Comparison of ENCODE assay signal across 8 cellular contexts in genomic region chr4:90127706-90128345, GRCh38. TPM values are rescaled to one million over a fixed set of nuclear protein-coding genes. Genes with fewer than 3 reads are reported as not detected.
A peak's percentile ranks its signal among the peaks of the same experiment; 100 is the strongest.
DNase-seq lines count a peak whose midpoint lies in the region; ATAC-seq and TF ChIP-seq lines count a peak whose summit lies in the region.

No MANE protein-coding gene starts in this region.

- H4K8ac ChIP-seq in H9 (replicated peaks; ENCODE audit: insufficient read length, low read depth, low read length) = no peak overlapping the region
- H4K8ac ChIP-seq in mesenchymal stem cell (ENCODE audit: low read length) = no peak overlapping the region

- H3K9ac ChIP-seq in H9 (ENCODE audit: extremely low read depth, insufficient read length, low read length) = no peak overlapping the region
- peak overlapping the region; percentile 82 for H3K9ac ChIP-seq in NT2/D1 (ENCODE audit: insufficient read length, low read depth)
- H3K9ac ChIP-seq in duodenal mucosa (ENCODE audit: low read depth in 1 of 2, low read length in 2 of 2) = peak overlapping the region; percentile 74 to 82
- no peak overlapping the region for H3K9ac ChIP-seq in mesenchymal stem cell (ENCODE audit: low read length)

- peaks cover 43% of the 10 kb centered on the region for H3K27me3 Mint-ChIP-seq in H9 (ENCODE audit: low read depth)

- H3K27ac Mint-ChIP-seq in H9 = no peak overlapping the region

- H3K18ac ChIP-seq in H9 (ENCODE audit: insufficient read length, low read depth, low read length) = no peak overlapping the region
- peak overlapping the region; percentile 29 to 40 for H3K18ac ChIP-seq in mesenchymal stem cell (ENCODE audit: low read depth in 1 of 2, low read length in 2 of 2)

- TF ChIP-seq CTCF in H9 (conservative IDR thresholded peaks at IDR 0.05) = no peak
- TF ChIP-seq CTCF in upper lobe of left lung (IDR thresholded peaks at IDR 0.05) = no peak

- TF ChIP-seq EP300 in upper lobe of left lung (IDR thresholded peaks at IDR 0.05) = no peak

- H3K23ac ChIP-seq in H9 (ENCODE audit: insufficient read length, low read depth, low read length) (no peak overlapping the region), mesenchymal stem cell (ENCODE audit: low read length in 2 of 2) (no peak overlapping the region)

- H2AK5ac ChIP-seq in H9 (ENCODE audit: insufficient read length, low read length) (no peak overlapping the region), mesenchymal stem cell (ENCODE audit: low read length, severe bottlenecking) (no peak overlapping the region)

- H3K9me3 ChIP-seq in H9 (ENCODE audit: control insufficient read depth, low read depth, low read length) (no peaks in the 10 kb centered on the region), NT2/D1 (ENCODE audit: insufficient read depth, low read length) (no peaks in the 10 kb centered on the region), duodenal mucosa (ENCODE audit: control insufficient read depth in 1 of 2, low read length in 2 of 2) (no peaks in the 10 kb centered on the region), mesenchymal stem cell (ENCODE audit: control insufficient read depth, low read length) (no peaks in the 10 kb centered on the region), upper lobe of left lung (no peaks in the 10 kb centered on the region)

- no peaks in the 10 kb centered on the region; the same call in 1 of the 2 replicates for H3K27me3 ChIP-seq in H9 (ENCODE audit: insufficient read depth, low read length)
- peaks cover 48% of the 10 kb centered on the region for H3K27me3 ChIP-seq in NT2/D1 (ENCODE audit: insufficient read depth, insufficient read length)
- no peaks in the 10 kb centered on the region for H3K27me3 ChIP-seq in duodenal mucosa (ENCODE audit: control insufficient read depth in 1 of 2, insufficient read depth in 2 of 2, low read length in 2 of 2)
- H3K27me3 ChIP-seq in mesenchymal stem cell (ENCODE audit: control insufficient read depth in 1 of 2, insufficient read depth in 1 of 2, low read length in 2 of 2) = peaks cover 0 to 26% of the 10 kb centered on the region in 2 experiments
- peaks cover 0 to 5% (median 0%) of the 10 kb centered on the region in 4 donors for H3K27me3 ChIP-seq in upper lobe of left lung

- WGBS in H9 (ENCODE audit: extremely low coverage, insufficient read length, low lambda C conversion rate) = no CpG with 5 or more reads among the region's 81 CpGs
- under 1% methylated on average over 49 of the region's 81 CpGs for WGBS in mesenchymal stem cell
- 0 to 4% methylated on average over 14 to 29 of the region's 81 CpGs for WGBS in upper lobe of left lung, 2 donors

- H3K79me1 ChIP-seq in H9 (ENCODE audit: insufficient read depth, low read depth, low read length, poor library complexity, severe bottlenecking) (no peaks in the 10 kb centered on the region), mesenchymal stem cell (replicated peaks; ENCODE audit: low read length, poor library complexity, severe bottlenecking) (no peaks in the 10 kb centered on the region)

- no peak for DNase-seq in H9
- DNase-seq in NT2/D1 (ENCODE audit: low read depth, low spot score) = no peak
- peak; percentile 8 for DNase-seq in mesenchymal stem cell
- peak; percentile 27 to 90 for DNase-seq in upper lobe of left lung
- DNase-seq in epidermal melanocyte (ENCODE audit: insufficient read length, low spot score) = no peak
- DNase-seq in NCI-H2107 treated with DMSO at 0.1 percent for 48 hours (lab: John Stamatoyannopoulos, UW; ENCODE audit: unreplicated experiment) = no peak

- peaks cover 7% of the 10 kb centered on the region for H3K4me1 ChIP-seq in H9 (ENCODE audit: insufficient read depth, low read length)
- no peaks in the 10 kb centered on the region for H3K4me1 ChIP-seq in NT2/D1 (ENCODE audit: insufficient read depth, insufficient read length)
- H3K4me1 ChIP-seq in duodenal mucosa (ENCODE audit: control insufficient read depth in 1 of 2, insufficient read depth in 2 of 2, low read length in 2 of 2) = peaks cover 0 to 7% of the 10 kb centered on the region in 2 donors
- peaks cover 11% of the 10 kb centered on the region for H3K4me1 ChIP-seq in mesenchymal stem cell (ENCODE audit: control insufficient read depth, insufficient read depth, low read depth, low read length)
- peaks cover 6 to 23% (median 11%) of the 10 kb centered on the region in 4 donors for H3K4me1 ChIP-seq in upper lobe of left lung

- H3K23me2 ChIP-seq in H9 (ENCODE audit: insufficient read length, low read depth, low read length, poor library complexity, severe bottlenecking) = peaks cover 16% of the 10 kb centered on the region

- no peak overlapping the region for H2BK5ac ChIP-seq in H9 (ENCODE audit: insufficient read length, low read length)
- H2BK5ac ChIP-seq in mesenchymal stem cell (ENCODE audit: low read depth, low read length, poor library complexity, severe bottlenecking) = no peak overlapping the region

- H3K4ac ChIP-seq in H9 (ENCODE audit: low read depth, low read length) (no peak overlapping the region), mesenchymal stem cell (ENCODE audit: low read depth in 1 of 2, low read length in 2 of 2) (no peak overlapping the region)

- H3K4me3 ChIP-seq in NT2/D1 (ENCODE audit: insufficient read length, low read depth) = peak overlapping the region; percentile 60
- H3K4me3 ChIP-seq in duodenal mucosa (ENCODE audit: low read depth in 1 of 2, low read length in 2 of 2) = peak overlapping the region; percentile 79 to 91
- H3K4me3 ChIP-seq in mesenchymal stem cell (ENCODE audit: insufficient read depth in 1 of 2, low read depth in 1 of 2, low read length in 2 of 2) = peak overlapping the region; percentile 59 to 86
- H3K4me3 ChIP-seq in upper lobe of left lung = peak overlapping the region; percentile 38 to 77 (median 74)

- H3T11ph ChIP-seq in H9 (ENCODE audit: low read length) = no peak overlapping the region

- H3K36me3 Mint-ChIP-seq in H9 (ENCODE audit: insufficient read depth in 1 of 3, low read depth in 3 of 3) = no peaks in the 10 kb centered on the region

- H3K79me2 ChIP-seq in H9 (ENCODE audit: insufficient read depth, low read length) = no peaks in the 10 kb centered on the region

- no peak overlapping the region for H2BK20ac ChIP-seq in H9 (ENCODE audit: low read depth, low read length, poor library complexity, severe bottlenecking)

- H3K36me3 ChIP-seq in NT2/D1 (ENCODE audit: insufficient read depth, insufficient read length, low read length) (no peaks in the 10 kb centered on the region), duodenal mucosa (ENCODE audit: control insufficient read depth in 1 of 2, insufficient read depth in 2 of 2, low read length in 2 of 2) (no peaks in the 10 kb centered on the region), mesenchymal stem cell (ENCODE audit: control insufficient read depth in 1 of 2, insufficient read depth in 2 of 2, low read depth in 1 of 2, low read length in 2 of 2) (no peaks in the 10 kb centered on the region), upper lobe of left lung (no peaks in the 10 kb centered on the region)

- no peak overlapping the region for H4K5ac ChIP-seq in H9 (ENCODE audit: insufficient read length, low read depth, low read length)

- H2BK15ac ChIP-seq in H9 (ENCODE audit: low read depth, low read length) = no peak overlapping the region
- no peak overlapping the region for H2BK15ac ChIP-seq in mesenchymal stem cell (ENCODE audit: low read depth, poor library complexity, severe bottlenecking)

- no peak overlapping the region for H2BK120ac ChIP-seq in H9 (ENCODE audit: low read depth, low read length, poor library complexity, severe bottlenecking)
- H2BK120ac ChIP-seq in mesenchymal stem cell (ENCODE audit: low read depth, low read length) = no peak overlapping the region

- ATAC-seq in GM18517 (IDR thresholded peaks at IDR 0.05; ENCODE audit: unreplicated experiment) (peak; percentile 24), upper lobe of left lung (ENCODE audit: low FRiP score in 2 of 2) (peak; percentile 65 to 69)

- H3K56ac ChIP-seq in H9 (ENCODE audit: insufficient read length, low read depth, low read length) = no peak overlapping the region

- H2BK12ac ChIP-seq in H9 (ENCODE audit: insufficient read length, low read depth, low read length) = no peak overlapping the region
- H2BK12ac ChIP-seq in mesenchymal stem cell (ENCODE audit: low read length in 2 of 2) = no peak overlapping the region

- H2AFZ ChIP-seq in H9 (ENCODE audit: low read length) (no peak overlapping the region), mesenchymal stem cell (ENCODE audit: low read depth, low read length) (peak overlapping the region; percentile 43)

- H4K91ac ChIP-seq in H9 (ENCODE audit: insufficient read length, low read depth, low read length) (no peak overlapping the region), mesenchymal stem cell (ENCODE audit: low read length) (peak overlapping the region; percentile 39)

- H3K4me3 Mint-ChIP-seq in H9 = peak overlapping the region; percentile 83 to 92

- H3K9me3 Mint-ChIP-seq in H9 = no peaks in the 10 kb centered on the region

- peaks cover 23 to 24% of the 10 kb centered on the region in 2 experiments for H3K4me1 Mint-ChIP-seq in H9

- H3K27ac ChIP-seq in H9 (ENCODE audit: insufficient read length, low read depth, low read length) (no peak overlapping the region), duodenal mucosa (ENCODE audit: low read depth, low read length) (peak overlapping the region; percentile 89), mesenchymal stem cell (ENCODE audit: low read length, poor library complexity, severe bottlenecking) (peak overlapping the region; percentile 3), upper lobe of left lung (peak overlapping the region; percentile 75 to 83 (median 80))

- peak overlapping the region; percentile 86 for H3K4me2 ChIP-seq in H9 (ENCODE audit: insufficient read depth, insufficient read length, low read length)
- H3K4me2 ChIP-seq in mesenchymal stem cell (ENCODE audit: low read length, poor library complexity, severe bottlenecking) = peak overlapping the region; percentile 100

- H3K14ac ChIP-seq in H9 (ENCODE audit: insufficient read depth, low read length) = peak overlapping the region; percentile 63; the same call in 1 of the 2 replicates
- H3K14ac ChIP-seq in mesenchymal stem cell (ENCODE audit: low read length in 2 of 2) = peak overlapping the region in 1 of 2 experiments; percentile 70

- TF ChIP-seq POLR2A in upper lobe of left lung (IDR thresholded peaks at IDR 0.05) = no peak

- no peaks in the 10 kb centered on the region for H4K20me1 ChIP-seq in H9 (ENCODE audit: control insufficient read depth, insufficient read depth, insufficient read length)

RNA-seq across cellular contexts. Expression of gene CCSER1, which starts 0.6 kb away (rescaled TPM):
- 0.37 and 0.57 TPM in 2 replicates for total RNA-seq in H9 (2021)
- 0.01 TPM for polyA plus RNA-seq in mesenchymal stem cell (2013, experiment 1 of 2)
- polyA plus RNA-seq in mesenchymal stem cell (2013, experiment 2 of 2) = 0.04 TPM
- total RNA-seq in upper lobe of left lung = 10 to 100 TPM in 3 of 6 donors, 1 to 10 TPM in 3; 4.4 to 26.1 (median 13.8) TPM

Comparison
In these comparisons a context has a peak if more than half of its experiments do, and no peak if none do; other contexts are left out.
1. DNase-seq: peak in mesenchymal stem cell (single experiment) and upper lobe of left lung (2 of 2); none in H9 (single experiment), NT2/D1 (single experiment), epidermal melanocyte (single experiment) and NCI-H2107 treated with DMSO at 0.1 percent for 48 hours (single experiment).
2. H3K9ac ChIP-seq: peak in NT2/D1 (single experiment) and duodenal mucosa (2 of 2); none in H9 (single experiment) and mesenchymal stem cell (single experiment).
3. Peak in every context shown above with its lines, with median percentiles within 50 percentile points of each other: H3K4me3 ChIP-seq.